In the genomic region with DNA sequence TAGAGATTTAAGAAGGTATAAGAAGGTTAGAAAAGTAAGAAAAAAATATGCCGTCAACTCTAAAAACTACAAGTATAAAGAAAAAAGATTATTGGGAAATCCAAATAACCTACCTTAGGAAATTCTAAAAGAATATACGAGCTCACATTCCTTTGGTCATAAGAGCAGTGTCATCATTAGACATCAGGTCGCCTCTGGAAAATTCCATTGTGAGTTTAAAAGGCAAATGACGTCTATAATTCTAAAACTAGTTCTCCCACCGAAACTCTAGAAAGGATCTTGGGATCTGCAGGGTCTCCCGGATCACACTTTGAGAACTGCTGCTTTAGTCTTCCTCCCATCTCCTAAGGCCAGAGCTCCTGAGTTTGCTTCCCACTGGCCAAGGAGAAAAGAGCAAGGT, we compare ENCODE assay signal across 2 cellular contexts.
TF ChIP-seq lines count a peak whose summit lies in the region.

No MANE protein-coding gene starts in this region.

TF ChIP-seq in SK-N-SH, 30 proteins besides CTCF, POLR2A, EP300 and RAD21 (continued from another document):
- no peak for TF ChIP-seq MEF2A (IDR thresholded peaks at IDR 0.05; ENCODE audit: borderline replicate concordance, low read depth)
- TF ChIP-seq GABPA (IDR thresholded peaks at IDR 0.05; ENCODE audit: low read depth), result no peak
- TF ChIP-seq ELF1 (IDR thresholded peaks at IDR 0.05), result no peak
- TF ChIP-seq, protein P1, sequence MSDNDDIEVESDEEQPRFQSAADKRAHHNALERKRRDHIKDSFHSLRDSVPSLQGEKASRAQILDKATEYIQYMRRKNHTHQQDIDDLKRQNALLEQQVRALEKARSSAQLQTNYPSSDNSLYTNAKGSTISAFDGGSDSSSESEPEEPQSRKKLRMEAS (IDR thresholded peaks at IDR 0.05; ENCODE audit: low read depth), result no peak

TF ChIP-seq in SK-N-SH treated with all-trans-retinoic acid at 6 μM for 48 hours, 23 proteins besides CTCF, POLR2A, EP300 and RAD21 (continued from another document):
- TF ChIP-seq, protein P2, sequence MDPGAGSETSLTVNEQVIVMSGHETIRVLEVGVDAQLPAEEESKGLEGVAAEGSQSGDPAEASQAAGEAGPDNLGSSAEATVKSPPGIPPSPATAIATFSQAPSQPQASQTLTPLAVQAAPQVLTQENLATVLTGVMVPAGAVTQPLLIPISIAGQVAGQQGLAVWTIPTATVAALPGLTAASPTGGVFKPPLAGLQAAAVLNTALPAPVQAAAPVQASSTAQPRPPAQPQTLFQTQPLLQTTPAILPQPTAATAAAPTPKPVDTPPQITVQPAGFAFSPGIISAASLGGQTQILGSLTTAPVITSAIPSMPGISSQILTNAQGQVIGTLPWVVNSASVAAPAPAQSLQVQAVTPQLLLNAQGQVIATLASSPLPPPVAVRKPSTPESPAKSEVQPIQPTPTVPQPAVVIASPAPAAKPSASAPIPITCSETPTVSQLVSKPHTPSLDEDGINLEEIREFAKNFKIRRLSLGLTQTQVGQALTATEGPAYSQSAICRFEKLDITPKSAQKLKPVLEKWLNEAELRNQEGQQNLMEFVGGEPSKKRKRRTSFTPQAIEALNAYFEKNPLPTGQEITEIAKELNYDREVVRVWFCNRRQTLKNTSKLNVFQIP (CRISPR knock-in tag; IDR thresholded peaks at IDR 0.05; ENCODE audit: borderline replicate concordance, low read depth), result no peak
- TF ChIP-seq ZNF70 (CRISPR knock-in tag; IDR thresholded peaks at IDR 0.05) (no peak), BACH2 (CRISPR knock-in tag; IDR thresholded peaks at IDR 0.05; ENCODE audit: borderline replicate concordance) (no peak), TCF4 (CRISPR knock-in tag; IDR thresholded peaks at IDR 0.05; ENCODE audit: borderline replicate concordance) (no peak), PPARA (CRISPR knock-in tag; IDR thresholded peaks at IDR 0.05; ENCODE audit: borderline replicate concordance) (no peak), ZNF565 (CRISPR knock-in tag; conservative IDR thresholded peaks at IDR 0.05; ENCODE audit: low read depth) (no peak), OSR1 (CRISPR knock-in tag; IDR thresholded peaks at IDR 0.05) (no peak), ESRRG (CRISPR knock-in tag; IDR thresholded peaks at IDR 0.05) (no peak), ARNTL (CRISPR knock-in tag; IDR thresholded peaks at IDR 0.05; ENCODE audit: borderline replicate concordance, low read depth) (no peak), SNAI2 (CRISPR knock-in tag; IDR thresholded peaks at IDR 0.05) (no peak), CSDC2 (CRISPR knock-in tag; IDR thresholded peaks at IDR 0.05) (no peak), TOX (CRISPR knock-in tag; IDR thresholded peaks at IDR 0.05; ENCODE audit: borderline replicate concordance) (no peak), ZFP3 (CRISPR knock-in tag; IDR thresholded peaks at IDR 0.05) (no peak; the same call in 1 of the 2 replicates), ZNF8 (CRISPR knock-in tag; IDR thresholded peaks at IDR 0.05) (no peak), ZFP30 (CRISPR knock-in tag; IDR thresholded peaks at IDR 0.05) (no peak)
